In the genomic region with DNA sequence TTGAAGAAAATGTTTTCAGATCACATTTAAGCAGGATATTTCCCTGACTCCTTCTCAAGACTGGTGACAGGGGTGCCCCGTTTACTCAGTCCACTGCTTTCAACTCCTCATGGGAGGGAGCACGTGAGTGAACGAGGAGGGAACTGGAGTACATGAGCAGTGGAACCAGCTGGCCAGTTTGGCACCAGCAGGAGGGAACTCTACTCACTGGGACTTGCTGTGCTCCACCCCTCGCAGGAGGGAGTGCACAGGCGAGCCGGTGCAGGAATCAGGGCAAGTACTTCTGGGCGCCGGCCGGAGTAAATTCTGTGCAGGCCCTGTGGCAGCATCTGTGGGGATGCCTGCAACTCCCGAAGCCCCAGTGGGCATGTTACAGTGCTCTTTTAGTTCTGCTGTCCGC, we compare ENCODE assay signal across 12 cellular contexts.
A peak's percentile ranks its signal among the peaks of the same experiment; 100 is the strongest.
DNase-seq lines count a peak whose midpoint lies in the region; ATAC-seq and TF ChIP-seq lines count a peak whose summit lies in the region.
"Had no signal": no experiment of that assay in that cellular context is flagged by ENCODE, and none has a peak within 500 bp of the region (broad histone marks: within the 10 kb centered on the region; RNA-seq: fewer than 3 reads in every experiment).

No MANE protein-coding gene starts in this region.

- H3K27me3 Mint-ChIP-seq in MCF 10A (ENCODE audit: insufficient read depth, unreplicated experiment) = no peaks in the 10 kb centered on the region

- H3K27ac ChIP-seq in layer of hippocampus (ENCODE audit: low read depth, low read length) (peak overlapping the region; percentile 62), upper lobe of right lung (no peak overlapping the region)
- H3K27ac ChIP-seq: esophagus squamous epithelium, sigmoid colon had no signal

- H3K9me3 Mint-ChIP-seq in MCF 10A (ENCODE audit: unreplicated experiment) = peaks cover 8% of the 10 kb centered on the region

- intact Hi-C loops in MCF 10A (cut with micrococcal nuclease) (no loop called here), upper lobe of right lung (cut with DNase I) (no loop called here)

- BruUV-seq in MCF 10A (replicated peaks; lab: Mats Ljungman, UMichigan) = no TSS peak

- POLR2A ChIA-PET in MCF 10A (lab: Yijun Ruan, JAX) = no interaction called here

- TF ChIP-seq CTCF in MCF 10A (IDR thresholded peaks at IDR 0.05; ENCODE audit: unreplicated experiment) (no peak), upper lobe of right lung (IDR thresholded peaks at IDR 0.05) (no peak)

- no peaks in the 10 kb centered on the region for H3K36me3 Mint-ChIP-seq in MCF 10A (ENCODE audit: insufficient read depth, unreplicated experiment)

- H3K27me3 ChIP-seq in layer of hippocampus (ENCODE audit: control insufficient read depth, insufficient read depth, low read length) (no peaks in the 10 kb centered on the region), upper lobe of right lung (no peaks in the 10 kb centered on the region)
- H3K27me3 ChIP-seq: esophagus squamous epithelium, sigmoid colon had no signal

- H3K4me3 Mint-ChIP-seq in MCF 10A (ENCODE audit: unreplicated experiment) = no peak overlapping the region

- in situ Hi-C loops in T47D (cut with HindIII; ENCODE audit: low pct_unique_long_range_greater_than_20kb, low sequenced_read_pairs) = no loop called here

- H3K27ac Mint-ChIP-seq in MCF 10A (ENCODE audit: low read depth, unreplicated experiment) = no peak overlapping the region

- peak; percentile 31 for ATAC-seq in upper lobe of right lung
- no peak for ATAC-seq in GM18517 (IDR thresholded peaks at IDR 0.05; ENCODE audit: unreplicated experiment)

- H3K4me3 ChIP-seq in upper lobe of right lung = no peak overlapping the region
- H3K4me3 ChIP-seq: esophagus squamous epithelium, sigmoid colon had no signal

- no peaks in the 10 kb centered on the region for H3K9me3 ChIP-seq in upper lobe of right lung
- H3K9me3 ChIP-seq: esophagus squamous epithelium, sigmoid colon had no signal

- CTCF ChIA-PET in MCF 10A (lab: Yijun Ruan, JAX) = no interaction called here

- H3K36me3 ChIP-seq in upper lobe of right lung = no peaks in the 10 kb centered on the region
- H3K36me3 ChIP-seq: esophagus squamous epithelium, sigmoid colon had no signal

- H3K4me1 ChIP-seq in upper lobe of right lung = no peaks in the 10 kb centered on the region
- H3K4me1 ChIP-seq: sigmoid colon had no signal

- H3K4me1 Mint-ChIP-seq in MCF 10A (ENCODE audit: insufficient read depth, unreplicated experiment) = no peaks in the 10 kb centered on the region

- DNase-seq in T47D (ENCODE audit: low read depth in 1 of 2, low spot score in 1 of 2) = peak; percentile 0 to 38
- DNase-seq in MCF 10A (ENCODE audit: unreplicated experiment) = no peak
- peak in 40 of 58 donors; percentile 4 to 72 (median 25) for DNase-seq in anterior cingulate cortex (lab: John Stamatoyannopoulos, UW)
- DNase-seq in upper lobe of right lung = no peak
- no peak for DNase-seq in SK-N-DZ (ENCODE audit: low spot score)
- DNase-seq in GF-D8 (lab: John Stamatoyannopoulos, UW) = no peak
- DNase-seq: activated T-cell treated with anti-CD3 and anti-CD28 coated beads, Interleukin-2, amount 50 U/mL, for 1 hour; esophagus squamous epithelium; sigmoid colon; T-helper 9 cell had no signal

Comparison
In these comparisons a context has a peak if more than half of its experiments do, and no peak if none do; other contexts are left out.
1. DNase-seq: peak in T47D (2 of 2) and anterior cingulate cortex (40 of 58); none in MCF 10A (single experiment), upper lobe of right lung (single experiment), SK-N-DZ (single experiment) and GF-D8 (single experiment).